ENCODE assay signal across 8 cellular contexts in genomic region chr11:67303989-67304411, GRCh38. TPM values are rescaled to one million over a fixed set of nuclear protein-coding genes. Genes with fewer than 3 reads are reported as not detected.
DNase-seq lines count a peak whose midpoint lies in the region; ATAC-seq and TF ChIP-seq lines count a peak whose summit lies in the region.

No MANE protein-coding gene starts in this region.

- no peaks in the 10 kb centered on the region for H3K9me3 Mint-ChIP-seq in nephron

- H3K36me3 ChIP-seq in SJCRH30: peaks cover 7% of the 10 kb centered on the region; the same call in 1 of the 2 replicates

- TF ChIP-seq CTCF in epithelial cell of proximal tubule (conservative IDR thresholded peaks at IDR 0.05; ENCODE audit: low read depth, low read length): no peak
- no peak for TF ChIP-seq CTCF in nephron (IDR thresholded peaks at IDR 0.05; ENCODE audit: unreplicated experiment in 3 of 3)

- H3K4me3 Mint-ChIP-seq in nephron: peak overlapping the region; percentile 53 to 71 (median 66)

- peaks cover 5% of the 10 kb centered on the region for H3K4me1 Mint-ChIP-seq in nephron

- no peak for ATAC-seq in HG03521 (IDR thresholded peaks at IDR 0.05; ENCODE audit: unreplicated experiment)
- no peak for ATAC-seq in GM19328 (IDR thresholded peaks at IDR 0.05; ENCODE audit: unreplicated experiment)
- no peak for ATAC-seq in HG02884 (IDR thresholded peaks at IDR 0.05; ENCODE audit: unreplicated experiment)

- DNase-seq in D341Med (ENCODE audit: low spot score): peak; percentile 39
- no peak for DNase-seq in SJCRH30
- DNase-seq in epithelial cell of proximal tubule (ENCODE audit: low read depth): no peak
- DNase-seq in stimulated activated CD4-positive, alpha-beta T cell treated with anti-CD3 and anti-CD28 coated beads, Interleukin-2, amount 100 ng/mL, for 48 hours: no peak

- H3K36me3 Mint-ChIP-seq in nephron (ENCODE audit: low read depth): peaks cover 5% of the 10 kb centered on the region

- H3K27ac Mint-ChIP-seq in nephron: no peak overlapping the region

- peak overlapping the region; percentile 61 for H3K4me3 ChIP-seq in SJCRH30
- peak overlapping the region; percentile 66 for H3K4me3 ChIP-seq in epithelial cell of proximal tubule (ENCODE audit: low read depth, low read length)

- peak overlapping the region; percentile 39; the same call in 1 of the 2 replicates for H3K27ac ChIP-seq in SJCRH30

- no peaks in the 10 kb centered on the region for H3K27me3 ChIP-seq in SJCRH30

- peaks cover 15% of the 10 kb centered on the region for H3K4me1 ChIP-seq in SJCRH30

- H3K27me3 Mint-ChIP-seq in nephron (ENCODE audit: low read depth): peaks cover 4% of the 10 kb centered on the region

- H3K9me3 ChIP-seq in SJCRH30 (replicated peaks): no peaks in the 10 kb centered on the region

RNA-seq across cellular contexts. Expression of gene SSH3, which starts 0.7 kb away (rescaled TPM):
- 2.5 TPM in 2 replicates for total RNA-seq in SJCRH30 (2014; rRNA removed; shearing (Covaris generic))
- total RNA-seq in epithelial cell of proximal tubule: 28.4 and 30.4 TPM in 2 replicates

RNA-seq across cellular contexts. Expression of gene ANKRD13D, which starts 14.9 kb away (rescaled TPM):
- 15.3 and 19.9 TPM in 2 replicates for total RNA-seq in SJCRH30 (2014; rRNA removed; shearing (Covaris generic))
- 31.6 and 32.3 TPM in 2 replicates for total RNA-seq in epithelial cell of proximal tubule

RNA-seq across cellular contexts. Expression of gene GRK2, which starts 37.7 kb away (rescaled TPM):
- 45.2 and 49.7 TPM in 2 replicates for total RNA-seq in SJCRH30 (2014; rRNA removed; shearing (Covaris generic))
- total RNA-seq in epithelial cell of proximal tubule: 46.8 and 66.4 TPM in 2 replicates

RNA-seq across cellular contexts. Expression of gene POLD4, which starts 49.3 kb away (rescaled TPM):
- 35.4 and 37.5 TPM in 2 replicates for total RNA-seq in SJCRH30 (2014; rRNA removed; shearing (Covaris generic))
- 68.1 and 174 TPM in 2 replicates for total RNA-seq in epithelial cell of proximal tubule
